16 cellular contexts compared by ENCODE assay signal in the genomic region with DNA sequence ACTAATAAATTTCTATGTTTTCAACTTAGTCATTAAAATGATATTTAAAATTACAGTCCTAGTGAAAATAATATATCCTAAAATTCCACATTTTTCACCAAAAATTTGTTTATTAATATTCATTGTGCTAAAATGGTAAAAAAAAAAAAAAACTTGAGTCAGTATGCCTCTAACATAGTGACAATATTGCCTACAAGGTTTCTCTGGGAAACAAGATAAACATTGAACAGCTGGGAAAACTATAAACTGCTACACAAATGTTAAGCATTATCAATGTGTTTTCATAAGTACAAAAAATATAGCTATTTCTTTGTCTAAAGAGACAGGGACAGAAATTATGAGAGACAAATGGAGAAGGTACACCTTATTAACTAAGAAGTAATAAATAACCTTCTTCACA.
A peak's percentile ranks its signal among the peaks of the same experiment; 100 is the strongest.
DNase-seq lines count a peak whose midpoint lies in the region; ATAC-seq, FAIRE-seq and TF ChIP-seq lines count a peak whose summit lies in the region.
"Had no signal": no experiment of that assay in that cellular context is flagged by ENCODE, and none has a peak within 500 bp of the region (broad histone marks: within the 10 kb centered on the region; RNA-seq: fewer than 3 reads in every experiment).

No MANE protein-coding gene starts in this region.

- no peaks in the 10 kb centered on the region for H3K9me3 ChIP-seq in pancreas
- H3K9me3 ChIP-seq: BLaER1 had no signal

- FAIRE-seq in colon (lab: Jason Lieb, UNC): peak; percentile 36
- peak; percentile 63 for FAIRE-seq in pancreas (lab: Jason Lieb, UNC)
- FAIRE-seq in H54 (lab: Jason Lieb, UNC): no peak
- FAIRE-seq: GM12891 had no signal

- intact Hi-C loops in pancreas (cut with DNase I): no loop called here

- peak; percentile 57 to 76 (median 70) for ATAC-seq in pancreas

- TF ChIP-seq POLR2A in H54 (IDR thresholded peaks at IDR 0.05; ENCODE audit: low read depth, low read length): no peak

- peak overlapping the region in 3 of 4 donors; percentile 4 to 30 (median 29) for H3K27ac ChIP-seq in pancreas
- H3K27ac ChIP-seq: BLaER1, GM23248, HL-60 had no signal

- peak; percentile 21 for DNase-seq in NCI-H1694 treated with DMSO at 0.1 percent for 48 hours (lab: John Stamatoyannopoulos, UW)
- no peak for DNase-seq in NCI-H1694 (lab: John Stamatoyannopoulos, UW)
- DNase-seq in LHCN-M2 (ENCODE audit: low read depth): peak; percentile 11
- no peak for DNase-seq in pancreas
- DNase-seq in iPS-NIHi7 (ENCODE audit: extremely low spot score): no peak
- DNase-seq in H54 (ENCODE audit: insufficient read length, low spot score): no peak
- DNase-seq: 8988T; CD4-positive, alpha-beta memory T cell; DMS153; DND-41; EL; GM23248 had no signal

- no peaks in the 10 kb centered on the region for H3K27me3 ChIP-seq in pancreas
- H3K27me3 ChIP-seq: BLaER1 had no signal

- H3K4me3 ChIP-seq in pancreas: no peak overlapping the region
- H3K4me3 ChIP-seq: BLaER1, GM23248 had no signal

- H3K4me1 ChIP-seq in pancreas: peaks cover 5 to 22% (median 12%) of the 10 kb centered on the region in 3 donors
- H3K4me1 ChIP-seq: BLaER1 had no signal

- no peak for TF ChIP-seq CTCF in pancreas (IDR thresholded peaks at IDR 0.05)

- H3K36me3 ChIP-seq in pancreas: no peaks in the 10 kb centered on the region
- H3K36me3 ChIP-seq: BLaER1 had no signal

Comparison
In these comparisons a context has a peak if more than half of its experiments do, and no peak if none do; other contexts are left out.
1. DNase-seq: peak in NCI-H1694 treated with DMSO at 0.1 percent for 48 hours (single experiment) and LHCN-M2 (single experiment); none in NCI-H1694 (single experiment), pancreas (0 of 6), iPS-NIHi7 (single experiment) and H54 (single experiment).